ENCODE assay signal across 24 cellular contexts in the genomic region with DNA sequence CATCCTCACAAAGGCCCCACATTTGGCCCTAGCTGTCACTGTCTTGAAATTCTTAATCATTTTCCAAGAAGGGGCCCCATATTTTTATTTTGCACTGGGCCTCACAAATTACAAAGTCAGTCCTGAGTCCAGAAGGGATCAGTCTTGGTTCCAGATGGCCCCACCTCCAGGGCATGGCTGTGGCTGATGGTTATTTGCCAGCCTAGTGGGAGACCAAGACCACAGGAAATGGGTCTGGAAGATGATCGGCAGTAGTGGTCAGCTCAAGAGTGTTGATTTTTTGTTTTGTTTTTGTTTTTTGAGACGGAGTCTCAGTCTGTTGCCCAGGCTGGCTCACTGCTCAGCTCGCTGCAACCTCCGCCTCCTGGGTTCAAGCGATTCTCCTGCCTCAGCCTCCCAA. TPM values are rescaled to one million over a fixed set of nuclear protein-coding genes. Genes with fewer than 3 reads are reported as not detected.
"Had no signal": no experiment of that assay in that cellular context is flagged by ENCODE, and none has a peak within 500 bp of the region (broad histone marks: within the 10 kb centered on the region; RNA-seq: fewer than 3 reads in every experiment).

No MANE protein-coding gene starts in this region.

- H3K4me3 ChIP-seq: dorsolateral prefrontal cortex, esophagus squamous epithelium, gastroesophageal sphincter, left ventricle myocardium inferior, lung, sigmoid colon, skin epidermis, suprapubic skin, thyroid gland, uterus had no signal

- DNase-seq: cortex of kidney; effector CD8-positive, alpha-beta T cell; esophagus squamous epithelium; foreskin fibroblast; glutamatergic neuron; islet precursor cell; left ventricle myocardium inferior; mesenchymal stem cell; midbrain; naive B cell; stimulated activated CD4-positive, alpha-beta T cell treated with anti-CD3 and anti-CD28 coated beads, Interleukin-12 subunit alpha, Interleukin-12 subunit beta, amount 100 ng/mL, for 4 hours; stimulated activated CD4-positive, alpha-beta T cell treated with anti-CD3 and anti-CD28 coated beads, Interleukin-2, amount 100 ng/mL, for 48 hours; stimulated activated naive CD8-positive, alpha-beta T cell treated with anti-CD3 and anti-CD28 coated beads, Interleukin-15, Interleukin-2, amounts not matched to agents 100 U/mL and 50 U/mL, for 24 hours; thyroid gland; uterus had no signal

- H3K27ac ChIP-seq: dorsolateral prefrontal cortex, esophagus squamous epithelium, gastroesophageal sphincter, left ventricle myocardium inferior, parathyroid adenoma, sigmoid colon, skin epidermis, suprapubic skin, thyroid gland, uterus had no signal

- H3K9me3 ChIP-seq: esophagus squamous epithelium, gastroesophageal sphincter, left ventricle myocardium inferior, sigmoid colon, suprapubic skin, thyroid gland, uterus had no signal

- H3K27me3 ChIP-seq: dorsolateral prefrontal cortex, esophagus squamous epithelium, sigmoid colon, suprapubic skin, thyroid gland, uterus had no signal

- H3K36me3 ChIP-seq: gastroesophageal sphincter, left ventricle myocardium inferior, sigmoid colon, suprapubic skin, thyroid gland, uterus had no signal

- ATAC-seq: gastroesophageal sphincter; stimulated activated effector memory CD8-positive, alpha-beta T cell treated with anti-CD3 and anti-CD28 coated beads, Interleukin-12 subunit alpha, Interleukin-12 subunit beta, amount 100 ng/mL, for 72 hours; stimulated activated naive CD8-positive, alpha-beta T cell treated with anti-CD3 and anti-CD28 coated beads, Interleukin-15, Interleukin-2, amounts not matched to agents 100 U/mL and 50 U/mL, for 24 hours had no signal

- H3K4me1 ChIP-seq: parathyroid adenoma, uterus had no signal

- H3K9ac ChIP-seq: parathyroid adenoma had no signal

RNA-seq across cellular contexts. Expression of a gene that starts 47.1 kb away (rescaled TPM):
- total RNA-seq: pulmonary artery endothelial cell had no signal
